Comparison of ENCODE assay signal across 14 cellular contexts in genomic region chr15:91865486-91865885, GRCh38. TPM values are rescaled to one million over a fixed set of nuclear protein-coding genes. Genes with fewer than 3 reads are reported as not detected.
DNase-seq lines count a peak whose midpoint lies in the region; ATAC-seq, FAIRE-seq and TF ChIP-seq lines count a peak whose summit lies in the region.
"Had no signal": no experiment of that assay in that cellular context is flagged by ENCODE, and none has a peak within 500 bp of the region (broad histone marks: within the 10 kb centered on the region; RNA-seq: fewer than 3 reads in every experiment).

No MANE protein-coding gene starts in this region.

- peaks cover 77 to 81% of the 10 kb centered on the region in 2 donors for H3K4me1 Mint-ChIP-seq in natural killer cell

- H3K36me3 Mint-ChIP-seq in natural killer cell = no peaks in the 10 kb centered on the region

- TF ChIP-seq CTCF in liver (IDR thresholded peaks at IDR 0.05; ENCODE audit: low read depth, low read length, missing input control) (no peak), HepG2 (CRISPR knock-in tag; IDR thresholded peaks at IDR 0.05) (no peak), dorsolateral prefrontal cortex (IDR thresholded peaks at IDR 0.05 in 54 of 56, conservative IDR thresholded peaks at IDR 0.05 in 2 of 56; ENCODE audit: low read depth in 1 of 56, partially characterized antibody in 56 of 56) (no peak), natural killer cell (IDR thresholded peaks at IDR 0.05) (no peak), GM20000 (IDR thresholded peaks at IDR 0.05; ENCODE audit: extremely low read depth, missing control alignments) (no peak)

- intact Hi-C loops in HepG2 (cut with micrococcal nuclease; ENCODE audit: unreplicated experiment) = no loop called here
- intact Hi-C loops in dorsolateral prefrontal cortex (cut with DNase I) = loop anchor here in 1 of 2 donors (5.0 kb wide), 1 partner anchor 217 kb away; no protein-coding TSS in a partner anchor
- intact Hi-C loops in natural killer cell (cut with micrococcal nuclease) = no loop called here

- H3K27me3 ChIP-seq in liver (ENCODE audit: control insufficient read depth in 4 of 4, insufficient read depth in 4 of 4, low read length in 3 of 4) (no peaks in the 10 kb centered on the region), HepG2 (ENCODE audit: control insufficient read depth in 1 of 2, insufficient read depth in 2 of 2, low read length in 2 of 2) (peaks cover 1 to 8% of the 10 kb centered on the region in 2 experiments; a peak in 2 of 5 replicates), dorsolateral prefrontal cortex (no peaks in the 10 kb centered on the region)

- no peaks in the 10 kb centered on the region for H3K79me2 ChIP-seq in HepG2 (ENCODE audit: insufficient read depth, low read length)

- peak overlapping the region; percentile 59 to 83 for H3K27ac Mint-ChIP-seq in natural killer cell
- H3K27ac Mint-ChIP-seq: activated B cell treated with CpG ODN at 0.5 μM for 24 hours, GM23338 had no signal

- H3K9me3 ChIP-seq in liver (ENCODE audit: control insufficient read depth in 4 of 4, low read length in 3 of 4) = no peaks in the 10 kb centered on the region
- H3K9me3 ChIP-seq in HepG2 (ENCODE audit: low read length) = no peaks in the 10 kb centered on the region

- TF ChIP-seq EP300 in HepG2 (IDR thresholded peaks at IDR 0.05; ENCODE audit: low read depth in 2 of 2, low read length in 2 of 2) = no peak
- no peak for TF ChIP-seq EP300 in HepG2 (CRISPR knock-in tag; IDR thresholded peaks at IDR 0.05; ENCODE audit: borderline replicate concordance)

- no peaks in the 10 kb centered on the region for H3K9me3 Mint-ChIP-seq in natural killer cell
- H3K9me3 Mint-ChIP-seq: activated B cell treated with CpG ODN at 0.5 μM for 24 hours had no signal

- TF ChIP-seq RAD21 in liver (IDR thresholded peaks at IDR 0.05) (no peak), HepG2 (CRISPR knock-in tag; IDR thresholded peaks at IDR 0.05) (no peak)

- no peak overlapping the region for H3K4me3 Mint-ChIP-seq in natural killer cell
- H3K4me3 Mint-ChIP-seq: activated B cell treated with CpG ODN at 0.5 μM for 24 hours, GM23338 had no signal

- DNase-seq in HepG2 (ENCODE audit: low spot score) = no peak
- no peak for DNase-seq in dorsolateral prefrontal cortex
- DNase-seq in natural killer cell = no peak
- no peak for DNase-seq in GM20000 (ENCODE audit: low spot score)
- no peak for DNase-seq in NCI-H2081 (lab: John Stamatoyannopoulos, UW)
- DNase-seq: activated B cell treated with CpG ODN at 0.5 μM for 24 hours, NCI-H2029 treated with DMSO at 0.1 percent for 48 hours, NCI-H774, nucleus accumbens had no signal

- 80% methylated on average over 7 of the region's 7 CpGs for WGBS in liver
- WGBS in HepG2 (ENCODE audit: low lambda C conversion rate) = 19% methylated on average over 6 of the region's 7 CpGs

- ATAC-seq in HepG2 (no peak), natural killer cell (no peak), GM19455 (IDR thresholded peaks at IDR 0.05; ENCODE audit: unreplicated experiment) (no peak), HG03135 (IDR thresholded peaks at IDR 0.05; ENCODE audit: unreplicated experiment) (no peak)
- ATAC-seq: GM23338 had no signal

- FAIRE-seq in HepG2 (lab: Jason Lieb, UNC) = no peak

- no peak overlapping the region for H2AFZ ChIP-seq in HepG2 (ENCODE audit: low read length)
- H2AFZ ChIP-seq: GM23338 had no signal

- POLR2A ChIA-PET in HepG2 (lab: Yijun Ruan, JAX) = no interaction called here

- H3K4me2 ChIP-seq in HepG2 (ENCODE audit: low read depth, low read length) = no peak overlapping the region
- H3K4me2 ChIP-seq: GM23338, KMS-11 had no signal

- TF ChIP-seq POLR2A in HepG2 (IDR thresholded peaks at IDR 0.05; ENCODE audit: insufficient read depth in 1 of 2, low read depth in 2 of 2, low read length in 2 of 2) = no peak

- in situ Hi-C loops in HepG2 (cut with HindIII; ENCODE audit: extremely low pct_ligation_motif_present, low pct_unique_long_range_greater_than_20kb) = no loop called here

- CTCF ChIA-PET in HepG2 (lab: Yijun Ruan, JAX; ENCODE audit: low intra/inter-chr PET ratio, low total read pairs) = no interaction called here

- no peak overlapping the region for H3K9ac ChIP-seq in liver (ENCODE audit: low read depth in 1 of 2, low read length in 2 of 2)
- no peak overlapping the region for H3K9ac ChIP-seq in HepG2 (ENCODE audit: insufficient read depth, low read depth, low read length)
- H3K9ac ChIP-seq: KMS-11 had no signal

- BruUV-seq in HepG2 (replicated peaks; lab: Mats Ljungman, UMichigan) = no TSS peak

- H3K4me3 ChIP-seq in liver (ENCODE audit: low read depth in 1 of 3, low read length in 3 of 3) (no peak overlapping the region), HepG2 (replicated peaks in 1 of 3; ENCODE audit: insufficient read depth in 1 of 3, low read depth in 2 of 3, low read length in 3 of 3) (no peak overlapping the region), dorsolateral prefrontal cortex (no peak overlapping the region)
- H3K4me3 ChIP-seq: GM23338 had no signal

- no peaks in the 10 kb centered on the region for H3K36me3 ChIP-seq in liver (ENCODE audit: control insufficient read depth in 4 of 4, insufficient read depth in 3 of 4, low read depth in 1 of 4, low read length in 3 of 4)
- H3K36me3 ChIP-seq in HepG2 (replicated peaks in 1 of 2; ENCODE audit: control insufficient read depth in 1 of 2, insufficient read depth in 2 of 2, low read length in 2 of 2) = no peaks in the 10 kb centered on the region

- no peaks in the 10 kb centered on the region for H3K27me3 Mint-ChIP-seq in natural killer cell (ENCODE audit: low read depth in 2 of 2)

- H4K20me1 ChIP-seq in HepG2 (ENCODE audit: insufficient read depth, low read length) = no peaks in the 10 kb centered on the region

- H3K27ac ChIP-seq in liver (ENCODE audit: low read depth in 1 of 2, low read length in 2 of 2) (no peak overlapping the region), HepG2 (ENCODE audit: extremely low read length, insufficient read depth, low read length) (no peak overlapping the region), dorsolateral prefrontal cortex (peak overlapping the region in 57 of 59 donors; percentile 5 to 91 (median 81))
- H3K27ac ChIP-seq: KMS-11 had no signal

- H3K4me1 ChIP-seq in liver (ENCODE audit: control insufficient read depth in 4 of 4, insufficient read depth in 4 of 4, low read length in 3 of 4) (peaks cover 0 to 3% (median 0%) of the 10 kb centered on the region in 4 donors), HepG2 (ENCODE audit: insufficient read depth, low read length) (no peaks in the 10 kb centered on the region)

TF ChIP-seq in liver, 16 proteins besides CTCF, POLR2A, EP300 and RAD21:
- TF ChIP-seq NR2F2 (IDR thresholded peaks at IDR 0.05) (peak; percentile 57), ATF3 (IDR thresholded peaks at IDR 0.05) (no peak)

TF ChIP-seq in HepG2, 621 proteins besides CTCF, POLR2A, EP300 and RAD21 (continues in another document):
- TF ChIP-seq ARNT (IDR thresholded peaks at IDR 0.05) = no peak
- TF ChIP-seq MTF1 (CRISPR knock-in tag; IDR thresholded peaks at IDR 0.05) = no peak
- no peak for TF ChIP-seq KLF13 (CRISPR knock-in tag; IDR thresholded peaks at IDR 0.05)
- no peak for TF ChIP-seq PBX2 (CRISPR knock-in tag; IDR thresholded peaks at IDR 0.05)
- no peak for TF ChIP-seq ZNF562 (CRISPR knock-in tag; IDR thresholded peaks at IDR 0.05; ENCODE audit: borderline replicate concordance)
- no peak for TF ChIP-seq ZKSCAN1 (IDR thresholded peaks at IDR 0.05; ENCODE audit: low read length)
- no peak for TF ChIP-seq ZNF530 (CRISPR knock-in tag; IDR thresholded peaks at IDR 0.05; ENCODE audit: low read depth)

RNA-seq across cellular contexts. Expression of gene SLCO3A1, which starts 12.0 kb away (rescaled TPM):
- 1 to 10 TPM; 1.6 to 2.4 TPM for total RNA-seq in liver
- polyA plus RNA-seq in liver = 1 to 10 TPM; 2.4 to 3.6 TPM
- 0.02 TPM in 1 of 2 replicates, not detected in the other for total RNA-seq in HepG2 (2016; rRNA removed; fragmentation: Illumina TruSeq; extraction: Trizol)
- total RNA-seq in HepG2 (2016; cell fraction: cytosol; rRNA removed; fragmentation: Illumina TruSeq; extraction: Trizol; ENCODE audit: low read depth) = 0.09 and 0.10 TPM in 2 replicates
- total RNA-seq in HepG2 (2016; cell fraction: insoluble cytoplasmic fraction; rRNA removed; fragmentation: Illumina TruSeq; extraction: Trizol) = not detected in 2 replicates
- 0.03 TPM in 1 of 2 replicates, not detected in the other for total RNA-seq in HepG2 (2016; cell fraction: membrane; rRNA removed; fragmentation: Illumina TruSeq; extraction: Trizol)
- not detected in 2 replicates for total RNA-seq in HepG2 (2016; cell fraction: nucleus; rRNA removed; fragmentation: Illumina TruSeq; extraction: Trizol)
- not detected in 2 replicates for polyA plus RNA-seq in HepG2 (2011; rRNA removed)
- not detected in 2 replicates for polyA plus RNA-seq in HepG2 (2011; cell fraction: cytosol; rRNA removed)
- polyA plus RNA-seq in HepG2 (2011; cell fraction: nucleus; rRNA removed) = not detected in 2 replicates
- not detected in 2 replicates for polyA plus RNA-seq in HepG2 (2012)
- polyA plus RNA-seq in HepG2 (2016; cell fraction: cytosol; fragmentation: Illumina TruSeq; extraction: Trizol; ENCODE audit: low read depth) = not detected in 2 replicates
- not detected in 2 replicates for polyA plus RNA-seq in HepG2 (2016; cell fraction: insoluble cytoplasmic fraction; fragmentation: Illumina TruSeq; extraction: Trizol; ENCODE audit: low read depth)
- polyA plus RNA-seq in HepG2 (2016; cell fraction: membrane; fragmentation: Illumina TruSeq; extraction: Trizol; ENCODE audit: low read depth) = not detected in 2 replicates
- polyA plus RNA-seq in HepG2 (2016; cell fraction: nucleus; fragmentation: Illumina TruSeq; extraction: Trizol; ENCODE audit: insufficient read depth, low read depth) = not detected in 2 replicates
- 97.9 TPM in 1 of 2 replicates, not detected in the other for polyA minus RNA-seq in HepG2 (2011; rRNA and poly(A)+ RNA removed; ENCODE audit: low replicate concordance)
- not detected in 2 replicates for polyA minus RNA-seq in HepG2 (2011; cell fraction: cytosol; rRNA and poly(A)+ RNA removed)
- not detected in 2 replicates for polyA minus RNA-seq in HepG2 (2011; cell fraction: nucleus; rRNA and poly(A)+ RNA removed)
- 100 to 1,000 TPM in 13 of 120 experiments, 10 to 100 TPM in 107; 36.6 to 170 (median 68.2) TPM for total RNA-seq in dorsolateral prefrontal cortex
- 10 to 100 TPM; 48.5 to 73.5 (median 68.8) TPM for total RNA-seq in natural killer cell

Comparison
In these comparisons a context has a peak if more than half of its experiments do, and no peak if none do; other contexts are left out.
1. H3K27ac ChIP-seq: peak in dorsolateral prefrontal cortex (57 of 59); none in liver (0 of 2) and HepG2 (single experiment).
2. RNA of gene SLCO3A1, which starts 12.0 kb away (total RNA-seq): 48.5 to 73.5 TPM in natural killer cell and 36.6 to 170 TPM in dorsolateral prefrontal cortex; 1.6 to 2.4 TPM in liver and 0.02 to 0.10 TPM in HepG2; every median in the first group is over 10 times any median in the second.